In the genomic region with DNA sequence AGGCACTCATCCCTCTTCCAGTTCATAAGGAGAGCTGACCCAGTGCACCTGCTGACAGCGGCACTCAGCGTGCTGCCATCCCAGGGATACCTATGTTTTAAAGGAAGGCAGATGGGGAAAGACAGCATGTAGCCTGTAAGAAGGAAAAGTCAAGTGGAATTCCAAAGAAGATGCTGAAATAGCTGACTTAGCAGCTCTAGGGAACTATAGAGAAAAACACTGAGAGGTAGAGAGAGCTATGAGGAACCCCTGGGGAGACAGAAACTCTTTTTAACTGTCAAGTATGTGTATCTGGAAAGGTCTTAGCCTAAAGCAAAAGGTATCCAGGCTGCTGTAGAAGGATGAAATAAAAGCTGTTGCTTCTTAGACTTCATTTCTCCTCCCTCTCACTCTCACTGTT, we compare ENCODE assay signal across 24 cellular contexts.
"Had no signal": no experiment of that assay in that cellular context is flagged by ENCODE, and none has a peak within 500 bp of the region (broad histone marks: within the 10 kb centered on the region; RNA-seq: fewer than 3 reads in every experiment).

No MANE protein-coding gene starts in this region.

- FAIRE-seq: astrocyte, frontal cortex, keratinocyte, pancreas, urothelium cell line had no signal

- H3K4me1 ChIP-seq: pancreas, prostate gland, testis had no signal

- H3K27ac ChIP-seq: brain microvascular endothelial cell, coronary artery, dorsolateral prefrontal cortex, hepatocyte, pancreas, prostate gland, testis had no signal

- H3K4me3 Mint-ChIP-seq: activated naive CD4-positive, alpha-beta T cell treated with anti-CD3 and anti-CD28 coated beads, Interleukin-2, amount 10 ng/mL, durations not matched to agents 7 days and 5 days; activated naive CD8-positive, alpha-beta T cell treated with anti-CD3 and anti-CD28 coated beads, Interleukin-2, amount 10 ng/mL, durations not matched to agents 7 days and 5 days; mesothelial cell of epicardium; naive thymus-derived CD4-positive, alpha-beta T cell had no signal

- H3K79me2 ChIP-seq: hepatocyte had no signal

- ATAC-seq: left colon; naive thymus-derived CD4-positive, alpha-beta T cell; pancreas; stimulated activated naive CD8-positive, alpha-beta T cell treated with anti-CD3 and anti-CD28 coated beads, Interleukin-15, Interleukin-2, amounts not matched to agents 100 U/mL and 50 U/mL, for 24 hours had no signal

- H2AFZ ChIP-seq: hepatocyte had no signal

- H3K4me1 Mint-ChIP-seq: activated naive CD4-positive, alpha-beta T cell treated with anti-CD3 and anti-CD28 coated beads, Interleukin-2, amount 10 ng/mL, durations not matched to agents 7 days and 5 days; mesothelial cell of epicardium had no signal

- H3K36me3 ChIP-seq: brain microvascular endothelial cell, pancreas, prostate gland had no signal

- DNase-seq: activated CD4-positive, alpha-beta T cell treated with anti-CD3 and anti-CD28 coated beads, Interleukin-2, amount 50 U/mL, for 1 hour; activated effector memory CD4-positive, alpha-beta T cell treated with anti-CD3 and anti-CD28 coated beads, Interleukin-2, amount 50 U/mL, for 16 hours; activated naive CD4-positive, alpha-beta T cell treated with anti-CD3 and anti-CD28 coated beads, Interleukin-2, amount 10 ng/mL, durations not matched to agents 7 days and 5 days; activated naive CD8-positive, alpha-beta T cell treated with anti-CD3 and anti-CD28 coated beads, Interleukin-2, amount 10 ng/mL, durations not matched to agents 7 days and 5 days; amniotic stem cell; brain microvascular endothelial cell; dorsolateral prefrontal cortex; effector memory CD4-positive, alpha-beta T cell; left colon; naive thymus-derived CD4-positive, alpha-beta T cell; pancreas; stimulated activated CD4-positive, alpha-beta T cell treated with anti-CD3 and anti-CD28 coated beads, Interleukin-2, amount 100 ng/mL, for 48 hours; stimulated activated naive CD8-positive, alpha-beta T cell treated with anti-CD3 and anti-CD28 coated beads, Interleukin-15, Interleukin-2, amounts not matched to agents 100 U/mL and 50 U/mL, for 24 hours; T-helper 2 cell; trophoblast cell had no signal

- H3K9me3 ChIP-seq: pancreas, prostate gland, testis had no signal

- H3K4me3 ChIP-seq: coronary artery, dorsolateral prefrontal cortex, hepatocyte, pancreas, prostate gland, testis had no signal

- H3K4me2 ChIP-seq: hepatocyte had no signal

- H3K27ac Mint-ChIP-seq: activated naive CD4-positive, alpha-beta T cell treated with anti-CD3 and anti-CD28 coated beads, Interleukin-2, amount 10 ng/mL, durations not matched to agents 7 days and 5 days; activated naive CD8-positive, alpha-beta T cell treated with anti-CD3 and anti-CD28 coated beads, Interleukin-2, amount 10 ng/mL, durations not matched to agents 7 days and 5 days; mesothelial cell of epicardium; naive thymus-derived CD4-positive, alpha-beta T cell had no signal

- H3K27me3 ChIP-seq: brain microvascular endothelial cell, hepatocyte, pancreas, testis had no signal

- H3K27me3 Mint-ChIP-seq: activated naive CD4-positive, alpha-beta T cell treated with anti-CD3 and anti-CD28 coated beads, Interleukin-2, amount 10 ng/mL, durations not matched to agents 7 days and 5 days; naive thymus-derived CD4-positive, alpha-beta T cell had no signal
